ENCODE assay signal across 8 cellular contexts in genomic region chr7:148962515-148962822, GRCh38.
A peak's percentile ranks its signal among the peaks of the same experiment; 100 is the strongest.
DNase-seq lines count a peak whose midpoint lies in the region; ATAC-seq and TF ChIP-seq lines count a peak whose summit lies in the region.

No MANE protein-coding gene starts in this region.

- ATAC-seq in HG03066 (IDR thresholded peaks at IDR 0.05; ENCODE audit: low read depth, unreplicated experiment) (peak; percentile 0), HG02884 (IDR thresholded peaks at IDR 0.05; ENCODE audit: unreplicated experiment) (no peak), HG03571 (IDR thresholded peaks at IDR 0.05; ENCODE audit: unreplicated experiment) (no peak)

- H3K27me3 ChIP-seq in GM06990 (replicated peaks; ENCODE audit: control insufficient read depth, insufficient read depth, low read length) = no peaks in the 10 kb centered on the region
- no peaks in the 10 kb centered on the region for H3K27me3 ChIP-seq in breast epithelium

- H3K9me3 ChIP-seq in breast epithelium = no peaks in the 10 kb centered on the region

- intact Hi-C loops in breast epithelium (cut with DNase I; ENCODE audit: low total_unique reads) = no loop called here

- H3K4me3 ChIP-seq in GM06990 (replicated peaks; ENCODE audit: low read depth, low read length) (peak overlapping the region; percentile 72), breast epithelium (peak overlapping the region; percentile 44 to 63 (median 52))

- H3K4me1 Mint-ChIP-seq in nephron progenitor cell = peaks cover 34% of the 10 kb centered on the region

- no peak for TF ChIP-seq POLR2A in breast epithelium (IDR thresholded peaks at IDR 0.05)

- no peaks in the 10 kb centered on the region for H3K4me1 ChIP-seq in breast epithelium

- no peaks in the 10 kb centered on the region for H3K9me3 Mint-ChIP-seq in nephron progenitor cell

- DNase-seq in GM06990 (ENCODE audit: extremely low read depth, insufficient read length) (no peak), breast epithelium (ENCODE audit: low spot score in 2 of 2) (no peak), nephron progenitor cell (no peak), HPDE6-E6E7 (ENCODE audit: extremely low spot score) (no peak)
- no peak for DNase-seq in NK-92 treated with Interleukin-12 subunit alpha and Interleukin-12 subunit beta, amount 100 ng/mL, for 24 hours (lab: John Stamatoyannopoulos, UW)

- H3K4me3 Mint-ChIP-seq in nephron progenitor cell = peak overlapping the region; percentile 96

- H3K36me3 ChIP-seq in GM06990 (ENCODE audit: control insufficient read depth, insufficient read depth, low read length) = no peaks in the 10 kb centered on the region
- H3K36me3 ChIP-seq in breast epithelium = no peaks in the 10 kb centered on the region

- peaks cover 2% of the 10 kb centered on the region for H3K27me3 Mint-ChIP-seq in nephron progenitor cell (ENCODE audit: low read depth, poor library complexity)

- peak overlapping the region; percentile 97 for H3K27ac Mint-ChIP-seq in nephron progenitor cell

- no peaks in the 10 kb centered on the region for H3K36me3 Mint-ChIP-seq in nephron progenitor cell (ENCODE audit: low read depth)

- H3K27ac ChIP-seq in breast epithelium = no peak overlapping the region

- no peak for TF ChIP-seq CTCF in GM06990 (IDR thresholded peaks at IDR 0.05; ENCODE audit: insufficient read depth, low read length, poor library complexity, severe bottlenecking)
- TF ChIP-seq CTCF in breast epithelium (IDR thresholded peaks at IDR 0.05) = no peak
- no peak for TF ChIP-seq CTCF in nephron progenitor cell (IDR thresholded peaks at IDR 0.05)
